In genomic region chr16:56424404-56424765, GRCh38 we compare ENCODE assay signal across 1 cellular context.
TF ChIP-seq lines count a peak whose summit lies in the region.

No MANE protein-coding gene starts in this region.

TF ChIP-seq in SK-N-SH, 30 proteins besides CTCF, POLR2A, EP300 and RAD21 (continued from another document):
- TF ChIP-seq, protein P1, sequence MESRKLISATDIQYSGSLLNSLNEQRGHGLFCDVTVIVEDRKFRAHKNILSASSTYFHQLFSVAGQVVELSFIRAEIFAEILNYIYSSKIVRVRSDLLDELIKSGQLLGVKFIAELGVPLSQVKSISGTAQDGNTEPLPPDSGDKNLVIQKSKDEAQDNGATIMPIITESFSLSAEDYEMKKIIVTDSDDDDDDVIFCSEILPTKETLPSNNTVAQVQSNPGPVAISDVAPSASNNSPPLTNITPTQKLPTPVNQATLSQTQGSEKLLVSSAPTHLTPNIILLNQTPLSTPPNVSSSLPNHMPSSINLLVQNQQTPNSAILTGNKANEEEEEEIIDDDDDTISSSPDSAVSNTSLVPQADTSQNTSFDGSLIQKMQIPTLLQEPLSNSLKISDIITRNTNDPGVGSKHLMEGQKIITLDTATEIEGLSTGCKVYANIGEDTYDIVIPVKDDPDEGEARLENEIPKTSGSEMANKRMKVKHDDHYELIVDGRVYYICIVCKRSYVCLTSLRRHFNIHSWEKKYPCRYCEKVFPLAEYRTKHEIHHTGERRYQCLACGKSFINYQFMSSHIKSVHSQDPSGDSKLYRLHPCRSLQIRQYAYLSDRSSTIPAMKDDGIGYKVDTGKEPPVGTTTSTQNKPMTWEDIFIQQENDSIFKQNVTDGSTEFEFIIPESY (IDR thresholded peaks at IDR 0.05; ENCODE audit: borderline replicate concordance, low read depth), result no peak
